19 cellular contexts compared by ENCODE assay signal in genomic region chr10:43869669-43870322, GRCh38.
"Had no signal": no experiment of that assay in that cellular context is flagged by ENCODE, and none has a peak within 500 bp of the region (broad histone marks: within the 10 kb centered on the region; RNA-seq: fewer than 3 reads in every experiment).

No MANE protein-coding gene starts in this region.

- DNase-seq: activated CD4-positive, alpha-beta T cell treated with anti-CD3 and anti-CD28 coated beads for 48 hours; activated CD4-positive, alpha-beta T cell treated with anti-CD3 and anti-CD28 coated beads, Interleukin-2, amount 50 U/mL, for 48 hours; activated naive CD8-positive, alpha-beta T cell treated with anti-CD3 and anti-CD28 coated beads, Interleukin-2, amount 50 U/mL, for 24 hours; amygdala; central memory CD4-positive, alpha-beta T cell; foreskin fibroblast; kidney glomerular epithelial cell; left lung; nephron progenitor cell; stimulated activated CD4-positive, alpha-beta T cell treated with anti-CD3 and anti-CD28 coated beads, Interleukin-4, amount 100 ng/mL, for 24 hours; stimulated activated naive CD8-positive, alpha-beta T cell treated with anti-CD3 and anti-CD28 coated beads, Interleukin-15, amount 100 ng/mL, for 72 hours; T-helper 9 cell; thyroid gland; upper lobe of left lung had no signal

- H3K36me3 ChIP-seq: left lung, thyroid gland, upper lobe of left lung had no signal

- H3K27ac ChIP-seq: left lung, parathyroid adenoma, thyroid gland, VCaP had no signal

- H3K27me3 ChIP-seq: left lung, thyroid gland, upper lobe of left lung had no signal

- H3K9me3 ChIP-seq: left lung, thyroid gland, upper lobe of left lung had no signal

- H3K4me1 ChIP-seq: left lung, parathyroid adenoma had no signal

- H3K4me3 ChIP-seq: left lung, thyroid gland, upper lobe of left lung had no signal

- ATAC-seq: activated naive CD8-positive, alpha-beta T cell treated with anti-CD3 and anti-CD28 coated beads, Interleukin-2, amount 50 U/mL, for 24 hours; left lung; stimulated activated effector memory CD8-positive, alpha-beta T cell treated with anti-CD3 and anti-CD28 coated beads, Interleukin-12 subunit alpha, Interleukin-12 subunit beta, amount 100 ng/mL, for 72 hours; stimulated activated naive CD8-positive, alpha-beta T cell treated with anti-CD3 and anti-CD28 coated beads, Interleukin-15, amount 100 ng/mL, for 72 hours had no signal

- FAIRE-seq: endothelial cell of umbilical vein, TTC549 had no signal
